Comparison of ENCODE assay signal across 2 cellular contexts in the genomic region with DNA sequence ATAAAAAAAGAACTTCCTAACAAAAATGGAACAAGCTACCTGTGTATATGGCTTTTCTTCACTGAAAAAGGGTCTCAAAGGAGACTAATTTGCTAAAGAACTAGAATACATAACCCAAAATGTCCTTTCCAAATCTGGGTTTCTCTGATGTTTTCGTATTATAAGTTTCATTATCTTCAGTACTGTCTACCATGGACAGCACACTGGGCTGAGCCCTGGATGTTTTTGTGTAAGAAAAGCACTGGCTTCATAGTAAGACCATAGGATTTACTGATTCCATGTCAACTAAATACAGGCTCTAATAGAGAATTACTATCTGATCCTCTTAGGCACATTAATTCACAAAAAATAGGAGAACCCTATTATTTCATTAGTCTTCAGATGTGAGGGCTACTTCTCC.
TF ChIP-seq lines count a peak whose summit lies in the region.

No MANE protein-coding gene starts in this region.

TF ChIP-seq in A549, 52 proteins besides CTCF, POLR2A, EP300 and RAD21 (continued from another document):
- peak; percentile 78 for TF ChIP-seq REST (IDR thresholded peaks at IDR 0.05)

TF ChIP-seq in HCT116, 20 proteins besides CTCF, POLR2A, EP300 and RAD21 (continued from another document):
- TF ChIP-seq REST (IDR thresholded peaks at IDR 0.05; ENCODE audit: low read depth) (peak; percentile 46), SIN3A (IDR thresholded peaks at IDR 0.05; ENCODE audit: low read depth) (no peak)
